ENCODE assay signal across 8 cellular contexts in the genomic region with DNA sequence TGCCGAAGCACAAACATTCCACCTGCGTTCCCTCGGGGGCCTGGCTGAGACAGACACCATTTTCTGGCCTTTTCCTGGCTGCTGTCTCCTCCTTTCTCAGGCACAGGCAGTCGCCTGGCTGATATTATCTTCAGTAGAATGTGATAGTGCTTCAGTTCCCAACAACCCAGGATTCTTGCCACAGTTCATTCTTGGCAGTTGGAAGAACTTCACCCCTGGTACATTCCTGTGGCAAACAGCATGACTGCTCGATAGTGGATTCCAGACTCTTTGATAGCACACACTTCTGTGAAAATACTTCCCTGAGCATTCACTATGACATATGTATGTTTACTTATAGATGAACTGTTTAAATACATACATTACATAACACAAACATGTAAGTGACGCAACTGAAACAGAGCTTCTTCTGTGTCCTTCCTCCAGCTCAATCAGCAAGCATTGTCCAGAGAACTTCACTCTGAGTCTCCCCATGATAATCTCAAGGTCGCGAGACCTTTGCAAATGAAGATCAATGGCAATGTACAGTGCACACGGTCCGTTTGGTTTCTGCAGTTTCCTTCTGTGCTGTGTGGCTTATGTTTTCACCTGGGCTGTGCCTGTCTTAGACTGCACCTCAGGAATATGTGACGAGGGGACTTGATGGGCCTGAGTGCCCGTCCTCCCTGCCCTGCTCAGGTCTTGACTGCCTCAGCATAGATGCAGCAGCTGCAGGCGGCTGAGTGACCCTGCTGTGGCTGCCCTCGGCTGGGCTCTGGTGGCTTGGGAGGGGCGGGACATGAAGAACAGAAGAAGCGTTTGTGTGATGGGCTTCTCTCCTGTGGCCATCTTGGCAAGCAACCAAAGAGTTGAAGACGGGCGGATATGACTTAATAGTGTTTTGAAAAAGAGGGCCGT. TPM values are rescaled to one million over a fixed set of nuclear protein-coding genes. Genes with fewer than 3 reads are reported as not detected.
DNase-seq lines count a peak whose midpoint lies in the region; ATAC-seq and TF ChIP-seq lines count a peak whose summit lies in the region.

No MANE protein-coding gene starts in this region.

- RAD21 ChIA-PET in HCT116 (lab: Charles Lee; ENCODE audit: low non-redundant PET in 1 of 2, low total read pairs in 2 of 2, uncharacterized antibody in 2 of 2, unreplicated experiment in 2 of 2) = no interaction called here

- no peak overlapping the region for H3K4me3 ChIP-seq in HCT116 (replicated peaks in 1 of 2; ENCODE audit: low read depth in 1 of 2, low read length in 2 of 2)
- H3K4me3 ChIP-seq in stomach = no peak overlapping the region

- peaks cover 6 to 10% of the 10 kb centered on the region in 2 experiments; a peak in 3 of 4 replicates for H3K4me1 ChIP-seq in HCT116 (ENCODE audit: control insufficient read depth in 1 of 2, insufficient read depth in 2 of 2, low read length in 2 of 2)
- peaks cover 0 to 28% (median 12%) of the 10 kb centered on the region in 4 donors for H3K4me1 ChIP-seq in stomach

- no peak for DNase-seq in HCT116 (ENCODE audit: low read depth, low spot score)
- DNase-seq in brain pericyte (ENCODE audit: low read depth, low spot score) = peak; percentile 41
- DNase-seq in inferior parietal cortex (ENCODE audit: extremely low spot score) = peak; percentile 87
- DNase-seq in stomach = no peak
- no peak for DNase-seq in T-helper 9 cell
- no peak for DNase-seq in NCI-H526 (lab: John Stamatoyannopoulos, UW)

- H4K20me1 ChIP-seq in HCT116 (ENCODE audit: insufficient read depth) = no peaks in the 10 kb centered on the region

- no peak overlapping the region for H3K9ac ChIP-seq in HCT116 (ENCODE audit: low read length)

- H3K27me3 ChIP-seq in HCT116 (ENCODE audit: insufficient read depth, low read length) = peaks cover 4% of the 10 kb centered on the region; the same call in 1 of the 2 replicates
- peaks cover 0 to 10% (median 0%) of the 10 kb centered on the region in 3 donors for H3K27me3 ChIP-seq in stomach

- H3K9me2 ChIP-seq in HCT116 (ENCODE audit: insufficient read depth) = no peaks in the 10 kb centered on the region

- CTCF ChIA-PET in HCT116 (lab: Charles Lee) = no interaction called here

- H3K27ac ChIP-seq in HCT116 (ENCODE audit: low read depth, low read length) = no peak overlapping the region
- peak overlapping the region in 4 of 5 donors; percentile 4 to 54 (median 53) for H3K27ac ChIP-seq in stomach

- ATAC-seq in HCT116 = no peak
- ATAC-seq in GM21447 (IDR thresholded peaks at IDR 0.05; ENCODE audit: unreplicated experiment) = no peak
- ATAC-seq in HG02588 (IDR thresholded peaks at IDR 0.05; ENCODE audit: unreplicated experiment) = no peak

- no peak overlapping the region for H2AFZ ChIP-seq in HCT116 (ENCODE audit: low read depth, low read length, poor library complexity, severe bottlenecking)

- TF ChIP-seq POLR2A in HCT116 (IDR thresholded peaks at IDR 0.05; ENCODE audit: borderline replicate concordance, extremely low read depth, insufficient read depth, insufficient read length) (no peak), stomach (IDR thresholded peaks at IDR 0.05) (no peak)

- 45 to 64% (median 58%) methylated on average over 19 of the region's 19 CpGs for WGBS in stomach, 5 donors

- H3K36me3 ChIP-seq in HCT116 (ENCODE audit: control insufficient read depth in 1 of 2, insufficient read depth in 2 of 2, low read length in 2 of 2) (no peaks in the 10 kb centered on the region), stomach (no peaks in the 10 kb centered on the region)

- TF ChIP-seq RAD21 in HCT116 (IDR thresholded peaks at IDR 0.05; ENCODE audit: low read depth) = no peak

- POLR2A ChIA-PET in HCT116 (lab: Charles Lee) = no interaction called here

- intact Hi-C loops in HCT116 (cut with micrococcal nuclease) (no loop called here), stomach (cut with DNase I; ENCODE audit: low total_unique reads) (no loop called here)

- BruUV-seq in HCT116 (replicated peaks; lab: Mats Ljungman, UMichigan) = no TSS peak

- H3K79me2 ChIP-seq in HCT116 (ENCODE audit: insufficient read depth, low read length) = no peaks in the 10 kb centered on the region

- H3K9me3 ChIP-seq in HCT116 (ENCODE audit: control insufficient read depth in 1 of 2, insufficient read depth in 1 of 2, low read depth in 1 of 2, low read length in 2 of 2) (no peaks in the 10 kb centered on the region), stomach (no peaks in the 10 kb centered on the region)

- no peak for TF ChIP-seq EP300 in stomach (IDR thresholded peaks at IDR 0.05)

- TF ChIP-seq CTCF in HCT116 (IDR thresholded peaks at IDR 0.05 in 2 of 3, conservative IDR thresholded peaks at IDR 0.05 in 1 of 3; ENCODE audit: borderline replicate concordance in 1 of 3, insufficient read depth in 1 of 3, low read depth in 2 of 3, low read length in 2 of 3) = no peak
- TF ChIP-seq CTCF in stomach (IDR thresholded peaks at IDR 0.05) = no peak

- 0 out of 2 replicates have a peak overlapping the region, but pooled peaks have one; percentile 28 for H3K4me2 ChIP-seq in HCT116 (ENCODE audit: low read length)

TF ChIP-seq in HCT116, 20 proteins besides CTCF, POLR2A, EP300 and RAD21 (continues in another document):
- TF ChIP-seq CBX3 (IDR thresholded peaks at IDR 0.05; ENCODE audit: low read depth) (no peak), FOSL1 (IDR thresholded peaks at IDR 0.05; ENCODE audit: low read depth) (no peak), POLR2AphosphoS5 (IDR thresholded peaks at IDR 0.05; ENCODE audit: low read depth, low read length) (no peak), SP1 (IDR thresholded peaks at IDR 0.05; ENCODE audit: low read depth) (no peak), CEBPB (IDR thresholded peaks at IDR 0.05; ENCODE audit: low read depth) (no peak), TCF7L2 (IDR thresholded peaks at IDR 0.05; ENCODE audit: borderline replicate concordance, extremely low read depth, insufficient read depth, insufficient read length) (no peak), JUND (IDR thresholded peaks at IDR 0.05) (no peak), EGR1 (IDR thresholded peaks at IDR 0.05; ENCODE audit: low read depth) (no peak), YY1 (IDR thresholded peaks at IDR 0.05; ENCODE audit: extremely low read depth, insufficient replicate concordance, low read depth, low read length) (no peak), ZFX (IDR thresholded peaks at IDR 0.05) (no peak), EZH2 (IDR thresholded peaks at IDR 0.05) (no peak), SIN3A (IDR thresholded peaks at IDR 0.05; ENCODE audit: low read depth) (no peak)
- TF ChIP-seq, protein P1, sequence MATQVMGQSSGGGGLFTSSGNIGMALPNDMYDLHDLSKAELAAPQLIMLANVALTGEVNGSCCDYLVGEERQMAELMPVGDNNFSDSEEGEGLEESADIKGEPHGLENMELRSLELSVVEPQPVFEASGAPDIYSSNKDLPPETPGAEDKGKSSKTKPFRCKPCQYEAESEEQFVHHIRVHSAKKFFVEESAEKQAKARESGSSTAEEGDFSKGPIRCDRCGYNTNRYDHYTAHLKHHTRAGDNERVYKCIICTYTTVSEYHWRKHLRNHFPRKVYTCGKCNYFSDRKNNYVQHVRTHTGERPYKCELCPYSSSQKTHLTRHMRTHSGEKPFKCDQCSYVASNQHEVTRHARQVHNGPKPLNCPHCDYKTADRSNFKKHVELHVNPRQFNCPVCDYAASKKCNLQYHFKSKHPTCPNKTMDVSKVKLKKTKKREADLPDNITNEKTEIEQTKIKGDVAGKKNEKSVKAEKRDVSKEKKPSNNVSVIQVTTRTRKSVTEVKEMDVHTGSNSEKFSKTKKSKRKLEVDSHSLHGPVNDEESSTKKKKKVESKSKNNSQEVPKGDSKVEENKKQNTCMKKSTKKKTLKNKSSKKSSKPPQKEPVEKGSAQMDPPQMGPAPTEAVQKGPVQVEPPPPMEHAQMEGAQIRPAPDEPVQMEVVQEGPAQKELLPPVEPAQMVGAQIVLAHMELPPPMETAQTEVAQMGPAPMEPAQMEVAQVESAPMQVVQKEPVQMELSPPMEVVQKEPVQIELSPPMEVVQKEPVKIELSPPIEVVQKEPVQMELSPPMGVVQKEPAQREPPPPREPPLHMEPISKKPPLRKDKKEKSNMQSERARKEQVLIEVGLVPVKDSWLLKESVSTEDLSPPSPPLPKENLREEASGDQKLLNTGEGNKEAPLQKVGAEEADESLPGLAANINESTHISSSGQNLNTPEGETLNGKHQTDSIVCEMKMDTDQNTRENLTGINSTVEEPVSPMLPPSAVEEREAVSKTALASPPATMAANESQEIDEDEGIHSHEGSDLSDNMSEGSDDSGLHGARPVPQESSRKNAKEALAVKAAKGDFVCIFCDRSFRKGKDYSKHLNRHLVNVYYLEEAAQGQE (IDR thresholded peaks at IDR 0.05; ENCODE audit: low read depth) = no peak
- TF ChIP-seq, protein P2, sequence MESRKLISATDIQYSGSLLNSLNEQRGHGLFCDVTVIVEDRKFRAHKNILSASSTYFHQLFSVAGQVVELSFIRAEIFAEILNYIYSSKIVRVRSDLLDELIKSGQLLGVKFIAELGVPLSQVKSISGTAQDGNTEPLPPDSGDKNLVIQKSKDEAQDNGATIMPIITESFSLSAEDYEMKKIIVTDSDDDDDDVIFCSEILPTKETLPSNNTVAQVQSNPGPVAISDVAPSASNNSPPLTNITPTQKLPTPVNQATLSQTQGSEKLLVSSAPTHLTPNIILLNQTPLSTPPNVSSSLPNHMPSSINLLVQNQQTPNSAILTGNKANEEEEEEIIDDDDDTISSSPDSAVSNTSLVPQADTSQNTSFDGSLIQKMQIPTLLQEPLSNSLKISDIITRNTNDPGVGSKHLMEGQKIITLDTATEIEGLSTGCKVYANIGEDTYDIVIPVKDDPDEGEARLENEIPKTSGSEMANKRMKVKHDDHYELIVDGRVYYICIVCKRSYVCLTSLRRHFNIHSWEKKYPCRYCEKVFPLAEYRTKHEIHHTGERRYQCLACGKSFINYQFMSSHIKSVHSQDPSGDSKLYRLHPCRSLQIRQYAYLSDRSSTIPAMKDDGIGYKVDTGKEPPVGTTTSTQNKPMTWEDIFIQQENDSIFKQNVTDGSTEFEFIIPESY (IDR thresholded peaks at IDR 0.05; ENCODE audit: extremely low read depth, insufficient replicate concordance, low read length) = no peak
- TF ChIP-seq, protein P3, sequence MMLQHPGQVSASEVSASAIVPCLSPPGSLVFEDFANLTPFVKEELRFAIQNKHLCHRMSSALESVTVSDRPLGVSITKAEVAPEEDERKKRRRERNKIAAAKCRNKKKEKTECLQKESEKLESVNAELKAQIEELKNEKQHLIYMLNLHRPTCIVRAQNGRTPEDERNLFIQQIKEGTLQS (IDR thresholded peaks at IDR 0.05) = no peak

RNA-seq across cellular contexts. Expression of a gene that starts 7.5 kb away (rescaled TPM):
- total RNA-seq in HCT116 (2021; ENCODE audit: unreplicated experiment) (1.0 TPM), stomach (not detected)
- not detected in 2 replicates for polyA plus RNA-seq in HCT116 (2012)
- polyA plus RNA-seq in stomach = under 1 TPM in 1 of 3 donors, not detected in 2; 0.45 TPM

RNA-seq across cellular contexts. Expression of a gene that starts 16.4 kb away (rescaled TPM):
- total RNA-seq in HCT116 (2021; ENCODE audit: unreplicated experiment) (44.8 TPM), stomach (10 to 100 TPM in 1 of 5 donors, 1 to 10 TPM in 1, under 1 TPM in 2, not detected in 1; 0.29 to 18.7 (median 1.7) TPM)
- polyA plus RNA-seq in HCT116 (2012) = 33.0 and 47.9 TPM in 2 replicates
- polyA plus RNA-seq in stomach = 10 to 100 TPM in 1 of 3 donors, 1 to 10 TPM in 2; 3.6 to 11.2 (median 4.1) TPM

RNA-seq across cellular contexts. Expression of a gene that starts 50.0 kb away (rescaled TPM):
- 17.1 TPM for total RNA-seq in HCT116 (2021; ENCODE audit: unreplicated experiment)
- 12.6 and 14.1 TPM in 2 replicates for polyA plus RNA-seq in HCT116 (2012)
- total RNA-seq in stomach = 10 to 100 TPM in 1 of 5 donors, 1 to 10 TPM in 4; 3.5 to 18.7 (median 7.2) TPM
- polyA plus RNA-seq in stomach = 1 to 10 TPM in 2 of 3 donors, under 1 TPM in 1; 0.76 to 8.7 (median 1.5) TPM

Comparison
In these comparisons a context has a peak if more than half of its experiments do, and no peak if none do; other contexts are left out.
1. DNase-seq: peak in brain pericyte (single experiment) and inferior parietal cortex (single experiment); none in HCT116 (single experiment), stomach (single experiment), T-helper 9 cell (single experiment) and NCI-H526 (0 of 2).